In genomic region chr3:41249318-41249717, GRCh38 we compare ENCODE assay signal across 1 cellular context.
TF ChIP-seq lines count a peak whose summit lies in the region.

No MANE protein-coding gene starts in this region.

TF ChIP-seq in HCT116, 20 proteins besides CTCF, POLR2A, EP300 and RAD21:
- no peak for TF ChIP-seq SIN3A (IDR thresholded peaks at IDR 0.05; ENCODE audit: low read depth)
- TF ChIP-seq EZH2phosphoT487 (IDR thresholded peaks at IDR 0.05; ENCODE audit: borderline replicate concordance) = no peak
- TF ChIP-seq ZBTB33 (IDR thresholded peaks at IDR 0.05; ENCODE audit: extremely low read depth, insufficient replicate concordance, low read length) = no peak
- no peak for TF ChIP-seq FOSL1 (IDR thresholded peaks at IDR 0.05; ENCODE audit: low read depth)
- no peak for TF ChIP-seq EGR1 (IDR thresholded peaks at IDR 0.05; ENCODE audit: low read depth)
- TF ChIP-seq ZNF274 (IDR thresholded peaks at IDR 0.05; ENCODE audit: low read depth, low read length) = no peak
- no peak for TF ChIP-seq TCF7L2 (IDR thresholded peaks at IDR 0.05; ENCODE audit: borderline replicate concordance, extremely low read depth, insufficient read depth, insufficient read length)
- no peak for TF ChIP-seq ZFX (IDR thresholded peaks at IDR 0.05)
- TF ChIP-seq MAX (IDR thresholded peaks at IDR 0.05) = no peak
- no peak for TF ChIP-seq ATF3 (IDR thresholded peaks at IDR 0.05)
- TF ChIP-seq JUND (IDR thresholded peaks at IDR 0.05) = no peak
- no peak for TF ChIP-seq CBX3 (IDR thresholded peaks at IDR 0.05; ENCODE audit: low read depth)
- no peak for TF ChIP-seq POLR2AphosphoS5 (IDR thresholded peaks at IDR 0.05; ENCODE audit: low read depth, low read length)
- no peak for TF ChIP-seq SRF (IDR thresholded peaks at IDR 0.05; ENCODE audit: low read depth)
- TF ChIP-seq EZH2 (IDR thresholded peaks at IDR 0.05) = no peak
- no peak for TF ChIP-seq YY1 (IDR thresholded peaks at IDR 0.05; ENCODE audit: extremely low read depth, insufficient replicate concordance, low read depth, low read length)
TF ChIP-seq in HCT116: peak in this region for 0.
